ENCODE assay signal across 9 cellular contexts in genomic region chr12:70724444-70724843, GRCh38.
DNase-seq lines count a peak whose midpoint lies in the region; ATAC-seq and TF ChIP-seq lines count a peak whose summit lies in the region.
"Had no signal": no experiment of that assay in that cellular context is flagged by ENCODE, and none has a peak within 500 bp of the region (broad histone marks: within the 10 kb centered on the region; RNA-seq: fewer than 3 reads in every experiment).

No MANE protein-coding gene starts in this region.

- peaks cover 46% of the 10 kb centered on the region for H3K4me1 ChIP-seq in left ventricle myocardium inferior
- H3K4me1 ChIP-seq in right cardiac atrium (ENCODE audit: control insufficient read depth, insufficient read depth, low read length), result no peaks in the 10 kb centered on the region
- H3K4me1 ChIP-seq in endodermal cell (ENCODE audit: control insufficient read depth, insufficient read depth, low read length), result no peaks in the 10 kb centered on the region
- peaks cover 8% of the 10 kb centered on the region for H3K4me1 ChIP-seq in upper lobe of right lung
- H3K4me1 ChIP-seq: uterus had no signal

- in situ Hi-C loops in KBM-7 (cut with MboI; ENCODE audit: low pct_unique_long_range_greater_than_20kb, low sequenced_read_pairs), result loop anchor here (25.0 kb wide), 1 partner anchor 837 kb away; no protein-coding TSS in a partner anchor

- H3K27me3 ChIP-seq in left ventricle myocardium inferior (ENCODE audit: low read depth) (no peaks in the 10 kb centered on the region), right cardiac atrium (ENCODE audit: control insufficient read depth, insufficient read depth) (no peaks in the 10 kb centered on the region), endodermal cell (ENCODE audit: control insufficient read depth, insufficient read depth, low read length, poor library complexity, severe bottlenecking) (no peaks in the 10 kb centered on the region), upper lobe of right lung (peaks cover 7% of the 10 kb centered on the region)
- H3K27me3 ChIP-seq: uterus had no signal

- WGBS in right cardiac atrium, result 80% methylated on average over 2 of the region's 2 CpGs
- 89% methylated on average over 2 of the region's 2 CpGs; no CpG with 5 or more reads in 1 of the 2 experiments for WGBS in endodermal cell (ENCODE audit: insufficient coverage in 1 of 2, insufficient read length in 1 of 2), 2 experiments

- TF ChIP-seq CTCF in left ventricle myocardium inferior (IDR thresholded peaks at IDR 0.05; ENCODE audit: borderline replicate concordance) (peak; percentile 47), endodermal cell (conservative IDR thresholded peaks at IDR 0.05) (peak; percentile 75), upper lobe of right lung (IDR thresholded peaks at IDR 0.05) (no peak)

- no peaks in the 10 kb centered on the region for H3K9me3 Mint-ChIP-seq in endodermal cell

- no peaks in the 10 kb centered on the region for H3K36me3 ChIP-seq in left ventricle myocardium inferior
- H3K36me3 ChIP-seq in endodermal cell (ENCODE audit: control insufficient read depth, insufficient read depth, low read length), result no peaks in the 10 kb centered on the region
- no peaks in the 10 kb centered on the region for H3K36me3 ChIP-seq in upper lobe of right lung
- H3K36me3 ChIP-seq: uterus had no signal

- H3K36me3 Mint-ChIP-seq in endodermal cell (ENCODE audit: low read depth) (no peaks in the 10 kb centered on the region), T-helper 17 cell (ENCODE audit: low read depth) (no peaks in the 10 kb centered on the region)

- DNase-seq in left ventricle myocardium inferior (no peak), right cardiac atrium (no peak), NAMALWA (ENCODE audit: low spot score) (peak; percentile 43), endodermal cell (no peak), upper lobe of right lung (no peak), UCSD-AML1 (lab: John Stamatoyannopoulos, UW; ENCODE audit: unreplicated experiment) (no peak), KBM-7 (no peak), T-helper 17 cell (no peak)
- DNase-seq: uterus had no signal

- ATAC-seq in right cardiac atrium (no peak), upper lobe of right lung (peak; percentile 27), T-helper 17 cell (no peak)

- H3K27me3 Mint-ChIP-seq in endodermal cell (ENCODE audit: insufficient read depth) (no peaks in the 10 kb centered on the region), T-helper 17 cell (no peaks in the 10 kb centered on the region)

- H3K4me3 Mint-ChIP-seq in endodermal cell (no peak overlapping the region), T-helper 17 cell (no peak overlapping the region)

- H3K27ac Mint-ChIP-seq in endodermal cell, result no peak overlapping the region
- H3K27ac Mint-ChIP-seq in T-helper 17 cell, result no peak overlapping the region

- intact Hi-C loops in left ventricle myocardium inferior (cut with micrococcal nuclease) (loop anchor here (5.0 to 10.0 kb wide), 2 partner anchors 480 to 842 kb away; partner anchors contain the start of gene CNOT2), right cardiac atrium (cut with DNase I) (loop anchor here in 3 of 4 donors (5.0 to 10.0 kb wide), 2 partner anchors 132 to 840 kb away; no protein-coding TSS in a partner anchor), upper lobe of right lung (cut with DNase I) (no loop called here)

- no peak overlapping the region for H3K9ac ChIP-seq in endodermal cell (ENCODE audit: extremely low read depth, low read length, poor library complexity, severe bottlenecking)

- H3K4me3 ChIP-seq in left ventricle myocardium inferior, result no peak overlapping the region
- no peak overlapping the region for H3K4me3 ChIP-seq in right cardiac atrium (ENCODE audit: low read length)
- H3K4me3 ChIP-seq in endodermal cell (ENCODE audit: low read length), result no peak overlapping the region
- no peak overlapping the region for H3K4me3 ChIP-seq in upper lobe of right lung
- H3K4me3 ChIP-seq: uterus had no signal

- peak overlapping the region; percentile 86 for H3K27ac ChIP-seq in left ventricle myocardium inferior (replicated peaks)
- H3K27ac ChIP-seq in right cardiac atrium (ENCODE audit: low read length), result no peak overlapping the region
- no peak overlapping the region for H3K27ac ChIP-seq in endodermal cell (ENCODE audit: low read depth, low read length)
- peak overlapping the region; percentile 14 for H3K27ac ChIP-seq in upper lobe of right lung

- H3K9me3 ChIP-seq in left ventricle myocardium inferior (replicated peaks) (no peaks in the 10 kb centered on the region), right cardiac atrium (ENCODE audit: control insufficient read depth, low read length) (no peaks in the 10 kb centered on the region), endodermal cell (ENCODE audit: control insufficient read depth, low read length) (no peaks in the 10 kb centered on the region), upper lobe of right lung (no peaks in the 10 kb centered on the region), T-helper 17 cell (ENCODE audit: control insufficient read depth, low read length, poor library complexity, severe bottlenecking) (peaks cover 4% of the 10 kb centered on the region)
- H3K9me3 ChIP-seq: uterus had no signal

- H3K4me1 Mint-ChIP-seq in endodermal cell (peaks cover 15% of the 10 kb centered on the region), T-helper 17 cell (peaks cover 10% of the 10 kb centered on the region)

Comparison
In these comparisons a context has a peak if more than half of its experiments do, and no peak if none do; other contexts are left out.
1. H3K27ac ChIP-seq: peak in left ventricle myocardium inferior (single experiment) and upper lobe of right lung (single experiment); none in right cardiac atrium (single experiment) and endodermal cell (single experiment).